3 cellular contexts compared by ENCODE assay signal in genomic region chr12:120247183-120247582, GRCh38.
TF ChIP-seq lines count a peak whose summit lies in the region.

No MANE protein-coding gene starts in this region.

TF ChIP-seq in liver, 16 proteins besides CTCF, POLR2A, EP300 and RAD21:
- no peak for TF ChIP-seq REST (IDR thresholded peaks at IDR 0.05)
- TF ChIP-seq RXRA (IDR thresholded peaks at IDR 0.05), result peak in 1 of 2 donors; percentile 34

TF ChIP-seq in HepG2, 621 proteins besides CTCF, POLR2A, EP300 and RAD21:
- no peak for TF ChIP-seq FIP1L1 (IDR thresholded peaks at IDR 0.05; ENCODE audit: borderline replicate concordance, insufficient read depth, low read depth, low read length)
- no peak for TF ChIP-seq ZNF883 (CRISPR knock-in tag; IDR thresholded peaks at IDR 0.05; ENCODE audit: not compliant biosample characterization)
- TF ChIP-seq SMAD3 (CRISPR knock-in tag; IDR thresholded peaks at IDR 0.05), result no peak

TF ChIP-seq in endothelial cell of umbilical vein, 7 proteins besides CTCF, POLR2A, EP300 and RAD21:
- TF ChIP-seq JUN (IDR thresholded peaks at IDR 0.05; ENCODE audit: borderline replicate concordance, insufficient read depth, insufficient read length, low read depth) (no peak), FOS (IDR thresholded peaks at IDR 0.05; ENCODE audit: borderline replicate concordance, insufficient read depth, low read length) (no peak), GATA2 (IDR thresholded peaks at IDR 0.05; ENCODE audit: insufficient read depth, insufficient read length, low read depth, low read length) (no peak), POLR2AphosphoS5 (IDR thresholded peaks at IDR 0.05; ENCODE audit: insufficient read depth, low read depth, low read length) (no peak), EZH2 (IDR thresholded peaks at IDR 0.05; ENCODE audit: borderline replicate concordance, low read depth, low read length, severe bottlenecking) (no peak), MYC (IDR thresholded peaks at IDR 0.05; ENCODE audit: low read depth, low read length) (no peak)
- TF ChIP-seq, protein P1, sequence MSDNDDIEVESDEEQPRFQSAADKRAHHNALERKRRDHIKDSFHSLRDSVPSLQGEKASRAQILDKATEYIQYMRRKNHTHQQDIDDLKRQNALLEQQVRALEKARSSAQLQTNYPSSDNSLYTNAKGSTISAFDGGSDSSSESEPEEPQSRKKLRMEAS (IDR thresholded peaks at IDR 0.05; ENCODE audit: insufficient read depth, insufficient read length), result no peak
